10 cellular contexts compared by ENCODE assay signal in the genomic region with DNA sequence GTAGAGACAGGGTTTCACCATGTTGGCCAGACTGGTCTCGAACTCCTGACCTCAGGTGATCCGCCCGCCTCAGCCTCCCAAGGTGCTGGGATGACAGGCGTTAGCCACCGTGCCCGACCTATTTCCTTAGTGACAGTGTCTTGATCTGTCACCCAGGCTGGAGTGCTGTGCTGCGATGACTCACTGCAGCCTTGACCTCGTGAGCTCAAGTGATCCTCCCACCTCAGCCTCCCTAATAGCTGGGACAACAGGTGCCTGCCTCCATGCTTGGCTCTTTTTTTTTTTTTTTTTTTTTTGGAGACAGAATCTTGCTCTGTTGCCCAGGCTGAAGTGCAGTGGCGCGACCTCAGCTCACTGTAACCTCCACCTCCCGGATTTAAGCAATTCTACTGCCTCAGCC. TPM values are rescaled to one million over a fixed set of nuclear protein-coding genes. Genes with fewer than 3 reads are reported as not detected.
DNase-seq lines count a peak whose midpoint lies in the region; ATAC-seq, FAIRE-seq and TF ChIP-seq lines count a peak whose summit lies in the region.
"Not testable (repeated sequence)": the region's sequence is repeated elsewhere in the genome, so short reads cannot be mapped to it uniquely, and the experiment has no call there.
"Had no signal": no experiment of that assay in that cellular context is flagged by ENCODE, and none has a peak within 500 bp of the region (broad histone marks: within the 10 kb centered on the region; RNA-seq: fewer than 3 reads in every experiment).

No MANE protein-coding gene starts in this region.

- H2AFZ ChIP-seq in trophoblast cell (ENCODE audit: insufficient read depth, low read length, poor library complexity) = not testable (repeated sequence)

- WGBS in A549 (ENCODE audit: missing lambda C conversion rate) = 80% methylated on average over 9 of the region's 11 CpGs
- no CpG with 5 or more reads among the region's 11 CpGs for WGBS in trophoblast cell (ENCODE audit: extremely low coverage, insufficient coverage, insufficient read length)
- 92% methylated on average over 11 of the region's 11 CpGs for WGBS in thymus

- peaks cover 10% of the 10 kb centered on the region for H3K4me1 Mint-ChIP-seq in activated T-helper 17 cell treated with anti-CD3 and anti-CD28 coated beads, Interleukin-2, amount 50 U/mL, for 72 hours

- H3K27ac Mint-ChIP-seq in activated T-helper 17 cell treated with anti-CD3 and anti-CD28 coated beads, Interleukin-2, amount 50 U/mL, for 72 hours = peak overlapping the region; percentile 5

- H3K4me1 ChIP-seq in A549 (peaks cover 22% of the 10 kb centered on the region), Panc1 (ENCODE audit: control insufficient read depth, insufficient read depth, low read length) (peaks cover 44% of the 10 kb centered on the region), trophoblast cell (ENCODE audit: control insufficient read depth in 1 of 2, insufficient read depth in 2 of 2, low read length in 2 of 2) (peaks cover 8 to 11% of the 10 kb centered on the region in 2 experiments), thymus (ENCODE audit: control insufficient read depth, insufficient read depth, low read length) (peaks cover 15% of the 10 kb centered on the region)

- not testable (repeated sequence) for H3K4me3 Mint-ChIP-seq in activated T-helper 17 cell treated with anti-CD3 and anti-CD28 coated beads, Interleukin-2, amount 50 U/mL, for 72 hours

- TF ChIP-seq POLR2A in A549 (IDR thresholded peaks at IDR 0.05; ENCODE audit: low read length) = not testable (repeated sequence)

- not testable (repeated sequence) for H3K27me3 ChIP-seq in Panc1 (ENCODE audit: control insufficient read depth, insufficient read depth, low read length); trophoblast cell (ENCODE audit: insufficient read depth, low read length); thymus (ENCODE audit: control insufficient read depth, insufficient read depth)

- not testable (repeated sequence) for H3K9me3 Mint-ChIP-seq in activated T-helper 17 cell treated with anti-CD3 and anti-CD28 coated beads, Interleukin-2, amount 50 U/mL, for 72 hours

- H3K36me3 Mint-ChIP-seq in activated T-helper 17 cell treated with anti-CD3 and anti-CD28 coated beads, Interleukin-2, amount 50 U/mL, for 72 hours (ENCODE audit: low read depth) = peaks cover 38% of the 10 kb centered on the region

- H3K4ac ChIP-seq in trophoblast cell (ENCODE audit: low read depth, low read length) = not testable (repeated sequence)

- not testable (repeated sequence) for H4K12ac ChIP-seq in trophoblast cell (ENCODE audit: low read depth, low read length)

- H2BK12ac ChIP-seq in trophoblast cell (ENCODE audit: low read length) = not testable (repeated sequence)

- TF ChIP-seq CTCF in A549 (IDR thresholded peaks at IDR 0.05); Panc1 (IDR thresholded peaks at IDR 0.05); coronary artery (IDR thresholded peaks at IDR 0.05): not testable (repeated sequence)

- H3K23ac ChIP-seq in trophoblast cell (ENCODE audit: low read length) = not testable (repeated sequence)

- H4K91ac ChIP-seq in trophoblast cell (ENCODE audit: low read depth, low read length) = not testable (repeated sequence)

- intact Hi-C loops in Panc1 (cut with micrococcal nuclease; ENCODE audit: unreplicated experiment) = not testable (repeated sequence)

- not testable (repeated sequence) for H3K27ac ChIP-seq in A549; trophoblast cell (ENCODE audit: low read depth, low read length)
- H3K27ac ChIP-seq in Panc1 (ENCODE audit: low read length) = peak overlapping the region; percentile 23; the same call in 1 of the 2 replicates
- H3K27ac ChIP-seq in coronary artery = peak overlapping the region; percentile 94
- peak overlapping the region; percentile 5 for H3K27ac ChIP-seq in thymus (ENCODE audit: low read depth)

- H3K36me3 ChIP-seq in Panc1 (ENCODE audit: control insufficient read depth, insufficient read depth, low read length) = not testable (repeated sequence)
- H3K36me3 ChIP-seq in trophoblast cell (ENCODE audit: control insufficient read depth in 1 of 2, insufficient read depth in 2 of 2, low read length in 2 of 2) = peaks cover 49 to 53% of the 10 kb centered on the region in 2 experiments
- H3K36me3 ChIP-seq in thymus (ENCODE audit: control insufficient read depth, insufficient read depth) = peaks cover 50% of the 10 kb centered on the region

- in situ Hi-C loops in Panc1 (cut with HindIII; ENCODE audit: low pct_unique_long_range_greater_than_20kb, low sequenced_read_pairs) = not testable (repeated sequence)

- BruUV-seq in Panc1 (replicated peaks; lab: Mats Ljungman, UMichigan) = not testable (repeated sequence)

- DNase-seq in A549 (ENCODE audit: low read depth in 1 of 2, low spot score in 1 of 2); Panc1 (ENCODE audit: low read depth, low spot score); coronary artery (ENCODE audit: low spot score): not testable (repeated sequence)
- DNase-seq in ELR (ENCODE audit: low read depth) (peak; percentile 53), islet precursor cell (peak; percentile 48), trophoblast cell (peak; percentile 64 to 70)

- H3K4me2 ChIP-seq in A549; trophoblast cell (ENCODE audit: low read length): not testable (repeated sequence)

- H3K79me2 ChIP-seq in trophoblast cell (ENCODE audit: control insufficient read depth, insufficient read depth, low read length, poor library complexity) = not testable (repeated sequence)

- not testable (repeated sequence) for H3K14ac ChIP-seq in trophoblast cell (ENCODE audit: low read length)

- not testable (repeated sequence) for FAIRE-seq in A549 (lab: Jason Lieb, UNC)

- not testable (repeated sequence) for H3K9me3 ChIP-seq in A549; Panc1 (ENCODE audit: control insufficient read depth, insufficient read depth, low read depth, low read length); trophoblast cell (ENCODE audit: insufficient read depth, low read depth, low read length); thymus (ENCODE audit: control insufficient read depth)

- H3K4me3 ChIP-seq in A549; Panc1 (ENCODE audit: low read depth in 2 of 2, low read length in 2 of 2); coronary artery; trophoblast cell (ENCODE audit: low read depth, low read length); thymus (ENCODE audit: low read length): not testable (repeated sequence)

- H2AK5ac ChIP-seq in trophoblast cell (ENCODE audit: low read length) = not testable (repeated sequence)

- not testable (repeated sequence) for H2BK120ac ChIP-seq in trophoblast cell (ENCODE audit: insufficient read depth, low read length, poor library complexity)

- not testable (repeated sequence) for H3K18ac ChIP-seq in trophoblast cell (ENCODE audit: low read length)

- H4K8ac ChIP-seq in trophoblast cell (ENCODE audit: low read depth, low read length) = not testable (repeated sequence)

- POLR2A ChIA-PET in A549 (lab: Yijun Ruan, JAX) (interaction anchor here (3.2 kb wide), 1 partner anchor 14 kb away, joined by 20 read pairs; the partner anchor contains the start of gene TIMM44), Panc1 (lab: Charles Lee) (interaction anchor here (1.2 kb wide), 1 partner anchor 14 kb away, joined by 3 read pairs; the partner anchor contains the start of gene TIMM44)

- not testable (repeated sequence) for H3K27me3 Mint-ChIP-seq in activated T-helper 17 cell treated with anti-CD3 and anti-CD28 coated beads, Interleukin-2, amount 50 U/mL, for 72 hours

- ATAC-seq in A549, Panc1: not testable (repeated sequence)
- peak; percentile 61 for ATAC-seq in activated T-helper 17 cell treated with anti-CD3 and anti-CD28 coated beads, Interleukin-2, amount 50 U/mL, for 72 hours (replicated peaks)

- TF ChIP-seq RAD21 in A549 (conservative IDR thresholded peaks at IDR 0.05 in 1 of 2, IDR thresholded peaks at IDR 0.05 in 1 of 2) = not testable (repeated sequence)

- TF ChIP-seq EP300 in A549 (IDR thresholded peaks at IDR 0.05) = not testable (repeated sequence)

- CTCF ChIA-PET in A549 (lab: Yijun Ruan, JAX) (interaction anchor here (1.2 to 5.7 kb wide), 4 partner anchors 9 to 72 kb away, joined by 8 to 56 read pairs (median 10); partner anchors contain the start of gene TIMM44), Panc1 (lab: Charles Lee) (interaction anchor here (0.7 kb wide), 1 partner anchor 47 kb away, joined by 3 read pairs; no protein-coding TSS in a partner anchor)

- not testable (repeated sequence) for H3K79me1 ChIP-seq in trophoblast cell (ENCODE audit: low read length)

- not testable (repeated sequence) for H2BK5ac ChIP-seq in trophoblast cell (ENCODE audit: low read depth, low read length, poor library complexity)

- not testable (repeated sequence) for H3K9ac ChIP-seq in trophoblast cell (ENCODE audit: low read length)

RNA-seq across cellular contexts. Expression of gene CTXN1, which starts 4.1 kb away (rescaled TPM):
- 0.79 and 1.2 TPM in 2 replicates for polyA plus RNA-seq in A549 (2011; rRNA removed)
- 10.8 and 16.5 TPM in 2 replicates for polyA plus RNA-seq in A549 (2012; cell fraction: cytosol; rRNA removed)
- polyA plus RNA-seq in A549 (2012; cell fraction: nucleus; rRNA removed) = 11.0 and 16.2 TPM in 2 replicates
- 7.9 to 10.7 TPM (median 9.9 TPM) in 3 replicates for polyA plus RNA-seq in A549 (2017; fragmentation: RNase III; extraction: RNeasy Plus Mini Kit Qiagen cat#74134 plus additional on column Dnase treatment)
- 0.33 and 0.78 TPM in 2 replicates for polyA minus RNA-seq in A549 (2011; rRNA and poly(A)+ RNA removed)
- 89.4 TPM for total RNA-seq in Panc1 (2021; ENCODE audit: unreplicated experiment)
- 269 TPM for polyA plus RNA-seq in Panc1 (2012; ENCODE audit: insufficient read length)
- total RNA-seq in activated T-helper 17 cell treated with anti-CD3 and anti-CD28 coated beads, Interleukin-2, amount 50 U/mL, for 72 hours = under 1 TPM in 1 of 2 donors, not detected in 1; 0.19 TPM
- 21.5 and 23.0 TPM in 2 replicates for polyA plus RNA-seq in trophoblast cell (2013)
- polyA plus RNA-seq in thymus = 0.82 TPM

RNA-seq across cellular contexts. Expression of gene SNAPC2, which starts 9.9 kb away (rescaled TPM):
- polyA plus RNA-seq in A549 (2011; rRNA removed) (8.8 and 9.2 TPM in 2 replicates), A549 (2017; fragmentation: RNase III; extraction: RNeasy Plus Mini Kit Qiagen cat#74134 plus additional on column Dnase treatment) (13.4 to 13.8 TPM (median 13.8 TPM) in 3 replicates), thymus (16.0 TPM)
- polyA plus RNA-seq in A549 (2012; cell fraction: cytosol; rRNA removed) = 17.1 and 22.8 TPM in 2 replicates
- 20.9 and 24.4 TPM in 2 replicates for polyA plus RNA-seq in A549 (2012; cell fraction: nucleus; rRNA removed)
- 8.2 and 10.5 TPM in 2 replicates for polyA minus RNA-seq in A549 (2011; rRNA and poly(A)+ RNA removed)
- total RNA-seq in Panc1 (2021; ENCODE audit: unreplicated experiment) = 63.0 TPM
- 64.0 TPM for polyA plus RNA-seq in Panc1 (2012; ENCODE audit: insufficient read length)
- total RNA-seq in activated T-helper 17 cell treated with anti-CD3 and anti-CD28 coated beads, Interleukin-2, amount 50 U/mL, for 72 hours = 10 to 100 TPM; 16.4 to 20.9 TPM
- polyA plus RNA-seq in trophoblast cell (2013) = 16.9 and 18.3 TPM in 2 replicates

RNA-seq across cellular contexts. Expression of gene TIMM44, which starts 13.4 kb away (rescaled TPM):
- 23.0 and 53.2 TPM in 2 replicates for polyA plus RNA-seq in A549 (2011; rRNA removed)
- polyA plus RNA-seq in A549 (2012; cell fraction: cytosol; rRNA removed) = 69.3 and 79.1 TPM in 2 replicates
- 132 and 180 TPM in 2 replicates for polyA plus RNA-seq in A549 (2012; cell fraction: nucleus; rRNA removed)
- polyA plus RNA-seq in A549 (2017; fragmentation: RNase III; extraction: RNeasy Plus Mini Kit Qiagen cat#74134 plus additional on column Dnase treatment) = 29.7 to 37.9 TPM (median 33.4 TPM) in 3 replicates
- polyA minus RNA-seq in A549 (2011; rRNA and poly(A)+ RNA removed) = 22.9 and 24.2 TPM in 2 replicates
- total RNA-seq in Panc1 (2021; ENCODE audit: unreplicated experiment) = 105 TPM
- polyA plus RNA-seq in Panc1 (2012; ENCODE audit: insufficient read length) = 123 TPM
- total RNA-seq in activated T-helper 17 cell treated with anti-CD3 and anti-CD28 coated beads, Interleukin-2, amount 50 U/mL, for 72 hours = 10 to 100 TPM; 49.8 to 81.5 TPM
- 55.8 and 58.2 TPM in 2 replicates for polyA plus RNA-seq in trophoblast cell (2013)
- polyA plus RNA-seq in thymus = 41.8 TPM

RNA-seq across cellular contexts. Expression of gene TGFBR3L, which starts 15.4 kb away (rescaled TPM):
- polyA plus RNA-seq in A549 (2011; rRNA removed) (0.21 and 0.40 TPM in 2 replicates), A549 (2017; fragmentation: RNase III; extraction: RNeasy Plus Mini Kit Qiagen cat#74134 plus additional on column Dnase treatment) (0.70 to 1.4 TPM (median 1.2 TPM) in 3 replicates), thymus (0.05 TPM)
- 1.2 and 2.0 TPM in 2 replicates for polyA plus RNA-seq in A549 (2012; cell fraction: cytosol; rRNA removed)
- 1.2 and 3.0 TPM in 2 replicates for polyA plus RNA-seq in A549 (2012; cell fraction: nucleus; rRNA removed)
- polyA minus RNA-seq in A549 (2011; rRNA and poly(A)+ RNA removed) = 0.39 TPM in 1 of 2 replicates, not detected in the other
- total RNA-seq in Panc1 (2021; ENCODE audit: unreplicated experiment) = 12.5 TPM
- polyA plus RNA-seq in Panc1 (2012; ENCODE audit: insufficient read length) = 38.6 TPM
- total RNA-seq in activated T-helper 17 cell treated with anti-CD3 and anti-CD28 coated beads, Interleukin-2, amount 50 U/mL, for 72 hours = 1 to 10 TPM; 3.7 to 7.6 TPM
- polyA plus RNA-seq in trophoblast cell (2013) = 0.64 and 0.90 TPM in 2 replicates
- total RNA-seq: colonic mucosa, occipital lobe had no signal

RNA-seq across cellular contexts. Expression of gene MAP2K7, which starts 26.4 kb away (rescaled TPM):
- polyA plus RNA-seq in A549 (2011; rRNA removed) = 5.5 TPM in 2 replicates
- polyA plus RNA-seq in A549 (2012; cell fraction: cytosol; rRNA removed) = 9.3 and 12.9 TPM in 2 replicates
- 37.3 and 41.7 TPM in 2 replicates for polyA plus RNA-seq in A549 (2012; cell fraction: nucleus; rRNA removed)
- 17.4 to 19.4 TPM (median 19.3 TPM) in 3 replicates for polyA plus RNA-seq in A549 (2017; fragmentation: RNase III; extraction: RNeasy Plus Mini Kit Qiagen cat#74134 plus additional on column Dnase treatment)
- polyA minus RNA-seq in A549 (2011; rRNA and poly(A)+ RNA removed) = 6.1 and 9.4 TPM in 2 replicates
- 32.9 TPM for total RNA-seq in Panc1 (2021; ENCODE audit: unreplicated experiment)
- polyA plus RNA-seq in Panc1 (2012; ENCODE audit: insufficient read length) = 35.2 TPM
- total RNA-seq in activated T-helper 17 cell treated with anti-CD3 and anti-CD28 coated beads, Interleukin-2, amount 50 U/mL, for 72 hours = 10 to 100 TPM; 39.0 to 46.3 TPM
- polyA plus RNA-seq in trophoblast cell (2013) = 32.6 and 34.8 TPM in 2 replicates
- 45.4 TPM for polyA plus RNA-seq in thymus

Comparison
In these comparisons a context has a peak if more than half of its experiments do, and no peak if none do; other contexts are left out.
1. RNA of gene CTXN1, which starts 4.1 kb away (total RNA-seq): 89.4 TPM in Panc1 (single experiment); 0.19 TPM in activated T-helper 17 cell treated with anti-CD3 and anti-CD28 coated beads, Interleukin-2, amount 50 U/mL, for 72 hours; every median in the first group is over 10 times any median in the second.